1 cellular context compared by ENCODE assay signal in the genomic region with DNA sequence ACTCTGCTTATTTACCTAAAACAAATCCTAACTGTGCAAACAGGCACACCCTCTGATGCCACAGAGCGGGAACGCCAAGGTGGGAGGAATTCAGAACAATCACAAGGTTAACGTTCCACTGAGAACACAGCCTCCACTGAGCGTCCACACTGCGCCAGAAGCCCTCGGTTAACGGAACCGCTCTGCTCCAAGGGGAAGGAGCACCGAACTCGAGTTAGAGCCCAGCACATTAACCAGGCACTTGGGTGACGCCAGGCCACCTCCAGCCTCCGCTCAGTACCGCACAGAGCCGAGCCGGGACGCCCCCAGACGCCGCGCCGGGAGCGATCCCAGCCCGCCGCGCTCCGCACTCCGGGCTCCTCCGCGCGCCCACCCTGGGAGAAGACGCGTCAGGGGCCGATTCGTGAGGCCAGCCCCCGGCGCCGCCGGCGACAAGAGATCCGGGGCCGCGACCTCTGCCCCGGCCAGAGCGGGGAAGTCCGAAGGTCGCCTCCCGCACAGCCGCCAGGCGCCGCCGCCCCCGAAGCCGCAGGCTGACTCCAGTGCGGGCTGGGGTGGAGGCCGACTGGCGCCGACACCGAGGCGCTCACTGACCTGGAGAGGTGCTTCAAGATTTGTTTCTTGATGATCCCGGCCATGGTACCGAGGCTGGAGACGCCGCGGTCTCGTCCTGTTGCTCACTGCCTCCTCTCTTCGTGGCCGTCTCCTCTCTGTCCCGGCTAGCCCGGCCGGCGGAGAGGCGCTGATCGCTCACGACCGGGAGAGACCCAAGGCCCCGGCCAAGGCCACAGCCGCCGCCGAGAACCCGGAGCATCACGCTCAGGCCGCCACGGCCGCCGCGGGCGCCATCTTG.
A peak's percentile ranks its signal among the peaks of the same experiment; 100 is the strongest.
TF ChIP-seq lines count a peak whose summit lies in the region.

No MANE protein-coding gene starts in this region.

TF ChIP-seq in HepG2, 621 proteins besides CTCF, POLR2A, EP300 and RAD21 (continued from another document and continues in another):
- TF ChIP-seq ZBTB34 (CRISPR knock-in tag; IDR thresholded peaks at IDR 0.05) (no peak; the same call in 1 of the 2 replicates), ZFP36 (IDR thresholded peaks at IDR 0.05; ENCODE audit: borderline replicate concordance, low read depth, low read length, partially characterized antibody) (no peak), NFE2L1 (CRISPR knock-in tag; IDR thresholded peaks at IDR 0.05; ENCODE audit: borderline replicate concordance) (no peak), HNF4A (CRISPR knock-in tag; IDR thresholded peaks at IDR 0.05) (peak; percentile 74), ATF3 (CRISPR knock-in tag; IDR thresholded peaks at IDR 0.05) (0 out of 2 replicates have a peak, but pooled peaks have one; percentile 34), KDM3A (CRISPR knock-in tag; IDR thresholded peaks at IDR 0.05; ENCODE audit: low read depth) (no peak), ZNF605 (CRISPR knock-in tag; IDR thresholded peaks at IDR 0.05) (peak; percentile 36; the same call in 1 of the 2 replicates), ZNF644 (CRISPR knock-in tag; IDR thresholded peaks at IDR 0.05; ENCODE audit: low read depth) (no peak), MED13 (CRISPR knock-in tag; IDR thresholded peaks at IDR 0.05) (no peak), ZNF652 (CRISPR knock-in tag; IDR thresholded peaks at IDR 0.05; ENCODE audit: borderline replicate concordance, low read depth) (no peak), ZMAT3 (CRISPR knock-in tag; conservative IDR thresholded peaks at IDR 0.05) (peak; percentile 56; the same call in 1 of the 2 replicates), TSC22D2 (CRISPR knock-in tag; IDR thresholded peaks at IDR 0.05; ENCODE audit: borderline replicate concordance) (no peak), MYC (CRISPR knock-in tag; IDR thresholded peaks at IDR 0.05; ENCODE audit: borderline replicate concordance) (peak; percentile 39; the same call in 1 of the 2 replicates), KLF9 (CRISPR knock-in tag; IDR thresholded peaks at IDR 0.05; ENCODE audit: low read depth) (no peak), HNRNPLL (IDR thresholded peaks at IDR 0.05; ENCODE audit: low read depth, low read length, poor library complexity, severe bottlenecking) (peak; percentile 81), CHCHD3 (CRISPR knock-in tag; IDR thresholded peaks at IDR 0.05) (no peak), TMF1 (CRISPR knock-in tag; IDR thresholded peaks at IDR 0.05; ENCODE audit: low read depth) (peak; percentile 57; the same call in 1 of the 2 replicates), JUNB (CRISPR knock-in tag; IDR thresholded peaks at IDR 0.05; ENCODE audit: borderline replicate concordance) (no peak), ZNF746 (CRISPR knock-in tag; IDR thresholded peaks at IDR 0.05) (0 out of 2 replicates have a peak, but pooled peaks have one; percentile 44), ZNF878 (CRISPR knock-in tag; IDR thresholded peaks at IDR 0.05) (no peak; the same call in 1 of the 2 replicates), ZNF629 (CRISPR knock-in tag; conservative IDR thresholded peaks at IDR 0.05) (no peak), FOXC1 (CRISPR knock-in tag; IDR thresholded peaks at IDR 0.05; ENCODE audit: borderline replicate concordance) (peak; percentile 95; the same call in 1 of the 2 replicates), NR2F2 (IDR thresholded peaks at IDR 0.05; ENCODE audit: borderline replicate concordance, low read depth) (peak; percentile 38), SNAI1 (CRISPR knock-in tag; IDR thresholded peaks at IDR 0.05; ENCODE audit: borderline replicate concordance) (no peak), ZNF142 (CRISPR knock-in tag; IDR thresholded peaks at IDR 0.05) (no peak), SP2 (CRISPR knock-in tag; IDR thresholded peaks at IDR 0.05) (no peak), ERF (CRISPR knock-in tag; IDR thresholded peaks at IDR 0.05) (peak; percentile 66; the same call in 1 of the 2 replicates), ZNF17 (CRISPR knock-in tag; IDR thresholded peaks at IDR 0.05) (0 out of 2 replicates have a peak, but pooled peaks have one; percentile 66), TAF1 (CRISPR knock-in tag; IDR thresholded peaks at IDR 0.05) (peak; percentile 88), ZNF574 (CRISPR knock-in tag; IDR thresholded peaks at IDR 0.05) (peak; percentile 56), SKI (IDR thresholded peaks at IDR 0.05; ENCODE audit: partially characterized antibody) (peak; percentile 51), NFIC (IDR thresholded peaks at IDR 0.05; ENCODE audit: low read length) (no peak), SMC3 (IDR thresholded peaks at IDR 0.05; ENCODE audit: low read length) (no peak), MBD4 (IDR thresholded peaks at IDR 0.05; ENCODE audit: borderline replicate concordance, low read length) (no peak)
- TF ChIP-seq, protein P1, sequence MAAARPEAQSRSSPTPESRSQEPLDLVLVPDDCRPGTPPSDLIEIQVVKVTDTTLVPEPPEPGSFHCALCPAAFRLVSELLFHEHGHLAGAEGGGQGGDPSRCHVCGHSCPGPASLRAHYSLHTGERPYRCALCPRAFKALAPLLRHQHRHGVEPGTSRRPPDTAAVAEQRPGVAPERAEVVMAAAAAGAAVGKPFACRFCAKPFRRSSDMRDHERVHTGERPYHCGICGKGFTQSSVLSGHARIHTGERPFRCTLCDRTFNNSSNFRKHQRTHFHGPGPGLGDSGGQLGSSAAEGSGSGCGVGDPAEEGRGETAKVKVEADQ (CRISPR knock-in tag; IDR thresholded peaks at IDR 0.05; ENCODE audit: borderline replicate concordance): no peak
- TF ChIP-seq, protein P2, sequence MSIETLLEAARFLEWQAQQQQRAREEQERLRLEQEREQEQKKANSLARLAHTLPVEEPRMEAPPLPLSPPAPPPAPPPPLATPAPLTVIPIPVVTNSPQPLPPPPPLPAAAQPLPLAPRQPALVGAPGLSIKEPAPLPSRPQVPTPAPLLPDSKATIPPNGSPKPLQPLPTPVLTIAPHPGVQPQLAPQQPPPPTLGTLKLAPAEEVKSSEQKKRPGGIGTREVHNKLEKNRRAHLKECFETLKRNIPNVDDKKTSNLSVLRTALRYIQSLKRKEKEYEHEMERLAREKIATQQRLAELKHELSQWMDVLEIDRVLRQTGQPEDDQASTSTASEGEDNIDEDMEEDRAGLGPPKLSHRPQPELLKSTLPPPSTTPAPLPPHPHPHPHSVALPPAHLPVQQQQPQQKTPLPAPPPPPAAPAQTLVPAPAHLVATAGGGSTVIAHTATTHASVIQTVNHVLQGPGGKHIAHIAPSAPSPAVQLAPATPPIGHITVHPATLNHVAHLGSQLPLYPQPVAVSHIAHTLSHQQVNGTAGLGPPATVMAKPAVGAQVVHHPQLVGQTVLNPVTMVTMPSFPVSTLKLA (IDR thresholded peaks at IDR 0.05): no peak
- TF ChIP-seq, protein P3, sequence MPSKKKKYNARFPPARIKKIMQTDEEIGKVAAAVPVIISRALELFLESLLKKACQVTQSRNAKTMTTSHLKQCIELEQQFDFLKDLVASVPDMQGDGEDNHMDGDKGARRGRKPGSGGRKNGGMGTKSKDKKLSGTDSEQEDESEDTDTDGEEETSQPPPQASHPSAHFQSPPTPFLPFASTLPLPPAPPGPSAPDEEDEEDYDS (CRISPR knock-in tag; IDR thresholded peaks at IDR 0.05): peak; percentile 36; the same call in 1 of the 2 replicates
- TF ChIP-seq, protein P4, sequence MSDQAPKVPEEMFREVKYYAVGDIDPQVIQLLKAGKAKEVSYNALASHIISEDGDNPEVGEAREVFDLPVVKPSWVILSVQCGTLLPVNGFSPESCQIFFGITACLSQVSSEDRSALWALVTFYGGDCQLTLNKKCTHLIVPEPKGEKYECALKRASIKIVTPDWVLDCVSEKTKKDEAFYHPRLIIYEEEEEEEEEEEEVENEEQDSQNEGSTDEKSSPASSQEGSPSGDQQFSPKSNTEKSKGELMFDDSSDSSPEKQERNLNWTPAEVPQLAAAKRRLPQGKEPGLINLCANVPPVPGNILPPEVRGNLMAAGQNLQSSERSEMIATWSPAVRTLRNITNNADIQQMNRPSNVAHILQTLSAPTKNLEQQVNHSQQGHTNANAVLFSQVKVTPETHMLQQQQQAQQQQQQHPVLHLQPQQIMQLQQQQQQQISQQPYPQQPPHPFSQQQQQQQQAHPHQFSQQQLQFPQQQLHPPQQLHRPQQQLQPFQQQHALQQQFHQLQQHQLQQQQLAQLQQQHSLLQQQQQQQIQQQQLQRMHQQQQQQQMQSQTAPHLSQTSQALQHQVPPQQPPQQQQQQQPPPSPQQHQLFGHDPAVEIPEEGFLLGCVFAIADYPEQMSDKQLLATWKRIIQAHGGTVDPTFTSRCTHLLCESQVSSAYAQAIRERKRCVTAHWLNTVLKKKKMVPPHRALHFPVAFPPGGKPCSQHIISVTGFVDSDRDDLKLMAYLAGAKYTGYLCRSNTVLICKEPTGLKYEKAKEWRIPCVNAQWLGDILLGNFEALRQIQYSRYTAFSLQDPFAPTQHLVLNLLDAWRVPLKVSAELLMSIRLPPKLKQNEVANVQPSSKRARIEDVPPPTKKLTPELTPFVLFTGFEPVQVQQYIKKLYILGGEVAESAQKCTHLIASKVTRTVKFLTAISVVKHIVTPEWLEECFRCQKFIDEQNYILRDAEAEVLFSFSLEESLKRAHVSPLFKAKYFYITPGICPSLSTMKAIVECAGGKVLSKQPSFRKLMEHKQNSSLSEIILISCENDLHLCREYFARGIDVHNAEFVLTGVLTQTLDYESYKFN (CRISPR knock-in tag; conservative IDR thresholded peaks at IDR 0.05): peak; percentile 72
- TF ChIP-seq, protein P5, sequence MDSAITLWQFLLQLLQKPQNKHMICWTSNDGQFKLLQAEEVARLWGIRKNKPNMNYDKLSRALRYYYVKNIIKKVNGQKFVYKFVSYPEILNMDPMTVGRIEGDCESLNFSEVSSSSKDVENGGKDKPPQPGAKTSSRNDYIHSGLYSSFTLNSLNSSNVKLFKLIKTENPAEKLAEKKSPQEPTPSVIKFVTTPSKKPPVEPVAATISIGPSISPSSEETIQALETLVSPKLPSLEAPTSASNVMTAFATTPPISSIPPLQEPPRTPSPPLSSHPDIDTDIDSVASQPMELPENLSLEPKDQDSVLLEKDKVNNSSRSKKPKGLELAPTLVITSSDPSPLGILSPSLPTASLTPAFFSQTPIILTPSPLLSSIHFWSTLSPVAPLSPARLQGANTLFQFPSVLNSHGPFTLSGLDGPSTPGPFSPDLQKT (CRISPR knock-in tag; IDR thresholded peaks at IDR 0.05; ENCODE audit: borderline replicate concordance): no peak
